11 cellular contexts compared by ENCODE assay signal in the genomic region with DNA sequence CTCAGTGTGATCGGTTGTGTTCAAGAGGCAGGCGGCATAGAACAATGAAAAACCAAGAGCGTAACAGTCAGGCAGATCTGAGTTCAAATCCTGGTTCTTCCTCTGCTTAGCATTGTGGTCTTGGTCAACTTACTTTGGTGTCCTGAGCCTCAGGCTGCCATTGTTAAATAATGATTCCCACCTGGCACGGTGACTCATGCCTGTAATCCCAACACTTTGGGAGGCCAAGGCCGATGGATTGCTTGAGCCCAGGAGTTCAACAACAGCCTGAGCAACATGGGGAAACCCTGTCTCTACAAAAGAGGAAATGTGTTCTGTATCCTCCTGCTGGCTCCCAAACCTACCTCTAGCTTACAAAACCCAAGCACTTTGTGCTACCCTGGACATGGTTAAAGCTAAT.
"Had no signal": no experiment of that assay in that cellular context is flagged by ENCODE, and none has a peak within 500 bp of the region (broad histone marks: within the 10 kb centered on the region; RNA-seq: fewer than 3 reads in every experiment).

No MANE protein-coding gene starts in this region.

- H3K27me3 ChIP-seq: gastrocnemius medialis, ovary had no signal

- H3K4me1 ChIP-seq: gastrocnemius medialis had no signal

- DNase-seq: activated CD4-positive, alpha-beta memory T cell treated with anti-CD3 and anti-CD28 coated beads for 36 hours; activated gamma-delta T cell; activated T-cell treated with anti-CD3 and anti-CD28 coated beads, Interleukin-2, amount 50 U/mL, for 4 hours; amygdala; gastrocnemius medialis; heart right ventricle; islet precursor cell; left ventricle myocardium inferior; stimulated activated CD4-positive, alpha-beta T cell treated with anti-CD3 and anti-CD28 coated beads, Interleukin-4, amount 100 ng/mL, for 24 hours had no signal

- H3K36me3 ChIP-seq: gastrocnemius medialis, heart right ventricle, left ventricle myocardium inferior, neural progenitor cell, ovary had no signal

- H3K4me3 ChIP-seq: gastrocnemius medialis, heart right ventricle, left ventricle myocardium inferior, neural progenitor cell, ovary had no signal

- H3K27ac ChIP-seq: gastrocnemius medialis, heart right ventricle, left ventricle myocardium inferior, neural progenitor cell, ovary had no signal

- H3K9me3 ChIP-seq: gastrocnemius medialis, heart right ventricle, left ventricle myocardium inferior, ovary had no signal
